1 cellular context compared by ENCODE assay signal in genomic region chr4:118834070-118834469, GRCh38.
A peak's percentile ranks its signal among the peaks of the same experiment; 100 is the strongest.
TF ChIP-seq lines count a peak whose summit lies in the region.

No MANE protein-coding gene starts in this region.

TF ChIP-seq in K562, 482 proteins besides CTCF, POLR2A, EP300 and RAD21:
- no peak for TF ChIP-seq ZFP1 (CRISPR knock-in tag; IDR thresholded peaks at IDR 0.05)
- no peak for TF ChIP-seq ZSCAN32 (CRISPR knock-in tag; IDR thresholded peaks at IDR 0.05)
- no peak for TF ChIP-seq RNF219 (CRISPR knock-in tag; IDR thresholded peaks at IDR 0.05)
- no peak for TF ChIP-seq ZNF212 (CRISPR knock-in tag; IDR thresholded peaks at IDR 0.05)
- 0 out of 2 replicates have a peak, but pooled peaks have one; percentile 14 for TF ChIP-seq RBFOX2 (IDR thresholded peaks at IDR 0.05; ENCODE audit: low read depth, low read length)
